In the genomic region with DNA sequence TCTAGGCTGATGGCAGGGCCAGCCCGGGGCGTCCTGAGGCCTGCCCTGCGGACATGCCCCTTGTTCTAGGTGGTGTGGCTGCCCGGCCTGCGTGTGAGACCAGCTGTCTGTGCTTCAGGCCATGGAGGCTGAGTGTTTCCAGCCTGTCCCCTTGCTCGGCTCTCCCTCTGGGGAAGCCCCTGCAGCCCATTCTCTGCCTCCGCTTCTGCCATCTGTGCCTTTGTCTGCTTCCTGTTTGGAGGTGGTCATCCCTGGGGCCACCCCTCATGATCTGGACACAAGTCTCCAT, we compare ENCODE assay signal across 8 cellular contexts.
A peak's percentile ranks its signal among the peaks of the same experiment; 100 is the strongest.
DNase-seq lines count a peak whose midpoint lies in the region; ATAC-seq, FAIRE-seq and TF ChIP-seq lines count a peak whose summit lies in the region.

No MANE protein-coding gene starts in this region.

- H3K4me1 ChIP-seq in A549 (peaks cover 87% of the 10 kb centered on the region), esophagus squamous epithelium (peaks cover 57 to 94% (median 60%) of the 10 kb centered on the region in 3 donors), thymus (ENCODE audit: control insufficient read depth, insufficient read depth, low read length) (peaks cover 43% of the 10 kb centered on the region)

- POLR2A ChIA-PET in A549 (lab: Yijun Ruan, JAX), result interaction anchor here (1.2 to 6.4 kb wide), 4 partner anchors 39 to 633 kb away, joined by 3 to 98 read pairs (median 5); partner anchors contain the start of gene TNRC6C

- no peak for FAIRE-seq in A549 (lab: Jason Lieb, UNC)

- TF ChIP-seq EP300 in A549 (IDR thresholded peaks at IDR 0.05), result no peak

- 35% methylated on average over 4 of the region's 7 CpGs for WGBS in A549 (ENCODE audit: missing lambda C conversion rate)
- 22 to 35% methylated on average over 6 to 7 of the region's 7 CpGs for WGBS in esophagus squamous epithelium, 2 donors
- 93% methylated on average over 7 of the region's 7 CpGs for WGBS in thymus

- H3K27ac ChIP-seq in A549 (peak overlapping the region; percentile 93 to 96), esophagus squamous epithelium (peak overlapping the region; percentile 89 to 97 (median 93)), thymus (ENCODE audit: low read depth) (peak overlapping the region; percentile 77)

- CTCF ChIA-PET in A549 (lab: Yijun Ruan, JAX), result interaction anchor here (1.0 to 9.3 kb wide), 9 partner anchors 10 to 167 kb away, joined by 3 to 229 read pairs (median 5); no protein-coding TSS in a partner anchor

- H3K9me3 ChIP-seq in A549 (no peaks in the 10 kb centered on the region), esophagus squamous epithelium (no peaks in the 10 kb centered on the region), thymus (ENCODE audit: control insufficient read depth) (no peaks in the 10 kb centered on the region)

- ATAC-seq in A549 (no peak), HG03432 (IDR thresholded peaks at IDR 0.05; ENCODE audit: unreplicated experiment) (peak; percentile 18)

- no peak for TF ChIP-seq CTCF in A549 (IDR thresholded peaks at IDR 0.05)
- TF ChIP-seq CTCF in esophagus squamous epithelium (IDR thresholded peaks at IDR 0.05), result no peak
- TF ChIP-seq CTCF in foreskin fibroblast (IDR thresholded peaks at IDR 0.05; ENCODE audit: low read depth, low read length), result no peak

- H3K4me2 ChIP-seq in A549, result peak overlapping the region; percentile 97

- no peak for TF ChIP-seq RAD21 in A549 (conservative IDR thresholded peaks at IDR 0.05 in 1 of 2, IDR thresholded peaks at IDR 0.05 in 1 of 2)

- H3K4me3 ChIP-seq in A549, result no peak overlapping the region
- H3K4me3 ChIP-seq in esophagus squamous epithelium, result peak overlapping the region in 1 of 4 donors; percentile 1
- H3K4me3 ChIP-seq in thymus (ENCODE audit: low read length), result no peak overlapping the region
- no peak overlapping the region for H3K4me3 ChIP-seq in foreskin fibroblast (ENCODE audit: low read depth in 1 of 2, low read length in 2 of 2)

- intact Hi-C loops in esophagus squamous epithelium (cut with DNase I), result no loop called here

- H3K27me3 ChIP-seq in esophagus squamous epithelium (no peaks in the 10 kb centered on the region), thymus (ENCODE audit: control insufficient read depth, insufficient read depth) (no peaks in the 10 kb centered on the region)

- DNase-seq in A549 (ENCODE audit: low read depth in 1 of 2, low spot score in 1 of 2) (no peak), esophagus squamous epithelium (lab: John Stamatoyannopoulos, UW) (no peak), foreskin fibroblast (no peak), dedifferentiated amniotic fluid mesenchymal stem cell (ENCODE audit: extremely low spot score) (no peak)
- DNase-seq in activated CD4-positive, alpha-beta T cell treated with anti-CD3 and anti-CD28 coated beads, Interleukin-2, amount 50 U/mL, for 4 hours, result no peak

- TF ChIP-seq POLR2A in A549 (IDR thresholded peaks at IDR 0.05; ENCODE audit: low read length) (no peak), GM19193 (IDR thresholded peaks at IDR 0.05; ENCODE audit: extremely low read depth, insufficient read depth, insufficient read length) (peak; percentile 9), esophagus squamous epithelium (IDR thresholded peaks at IDR 0.05) (no peak)

- H3K36me3 ChIP-seq in esophagus squamous epithelium (no peaks in the 10 kb centered on the region), thymus (ENCODE audit: control insufficient read depth, insufficient read depth) (peaks cover 3% of the 10 kb centered on the region)

TF ChIP-seq in A549, 52 proteins besides CTCF, POLR2A, EP300 and RAD21:
- TF ChIP-seq TP53 (CRISPR knock-in tag; IDR thresholded peaks at IDR 0.05) (no peak), HEYL (CRISPR knock-in tag; IDR thresholded peaks at IDR 0.05) (peak; percentile 46; the same call in 1 of the 2 replicates)
